8 cellular contexts compared by ENCODE assay signal in the genomic region with DNA sequence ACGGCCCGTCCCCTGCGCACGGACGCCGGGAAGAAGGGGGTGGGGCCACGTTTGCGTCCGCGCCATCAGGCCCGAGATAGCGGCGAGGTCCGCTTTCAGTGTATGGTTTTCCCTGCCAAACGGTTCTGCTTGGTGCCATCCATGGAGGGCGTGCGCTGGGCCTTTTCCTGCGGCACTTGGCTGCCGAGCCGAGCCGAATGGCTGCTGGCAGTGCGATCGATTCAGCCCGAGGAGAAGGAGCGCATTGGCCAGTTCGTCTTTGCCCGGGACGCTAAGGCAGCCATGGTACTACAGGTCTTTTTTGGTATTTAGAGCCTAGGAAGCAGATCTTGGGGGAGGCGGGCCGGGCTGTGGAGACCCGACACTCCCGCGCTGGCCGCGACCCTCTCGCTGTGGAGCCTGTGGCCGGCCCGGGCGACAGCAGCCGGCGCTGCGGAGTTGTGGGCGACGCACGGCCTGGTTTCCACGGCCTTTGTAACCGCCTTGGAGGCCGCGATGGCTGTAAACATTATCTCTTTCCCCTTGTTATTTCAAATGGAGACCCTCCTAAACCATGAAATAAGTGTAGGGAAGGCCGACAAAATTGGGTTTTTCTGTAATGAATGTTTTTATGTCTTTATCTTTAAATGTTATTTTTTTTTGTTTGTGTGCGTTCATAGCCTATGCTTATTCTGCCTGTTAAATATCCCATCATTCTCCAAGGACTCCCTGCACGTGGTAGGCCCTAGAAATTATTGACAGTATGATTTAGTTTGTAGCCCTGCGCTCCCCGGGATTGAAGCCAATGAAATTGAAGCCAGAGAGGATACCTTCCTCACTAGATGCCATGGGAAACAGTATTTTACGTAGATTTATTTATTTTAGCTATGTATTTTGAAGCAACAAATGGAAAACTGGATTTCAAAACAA. TPM values are rescaled to one million over a fixed set of nuclear protein-coding genes. Genes with fewer than 3 reads are reported as not detected.
DNase-seq lines count a peak whose midpoint lies in the region; ATAC-seq and TF ChIP-seq lines count a peak whose summit lies in the region.

A gene with protein sequence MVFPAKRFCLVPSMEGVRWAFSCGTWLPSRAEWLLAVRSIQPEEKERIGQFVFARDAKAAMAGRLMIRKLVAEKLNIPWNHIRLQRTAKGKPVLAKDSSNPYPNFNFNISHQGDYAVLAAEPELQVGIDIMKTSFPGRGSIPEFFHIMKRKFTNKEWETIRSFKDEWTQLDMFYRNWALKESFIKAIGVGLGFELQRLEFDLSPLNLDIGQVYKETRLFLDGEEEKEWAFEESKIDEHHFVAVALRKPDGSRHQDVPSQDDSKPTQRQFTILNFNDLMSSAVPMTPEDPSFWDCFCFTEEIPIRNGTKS (plus strand): TSS at position 54 of the 909 bp plus-strand sequence. CDS start 49 bp downstream, at position 103.

- no peaks in the 10 kb centered on the region for H3K9me3 ChIP-seq in effector memory CD4-positive, alpha-beta T cell (ENCODE audit: control insufficient read depth, low read length)
- H3K9me3 ChIP-seq in lung (ENCODE audit: control insufficient read depth in 2 of 2, insufficient read depth in 1 of 2, low read length in 1 of 2), result no peaks in the 10 kb centered on the region
- H3K9me3 ChIP-seq in suprapubic skin, result no peaks in the 10 kb centered on the region

- H3K36me3 ChIP-seq in effector memory CD4-positive, alpha-beta T cell (ENCODE audit: control insufficient read depth, insufficient read depth, low read length), result peaks cover 11% of the 10 kb centered on the region
- H3K36me3 ChIP-seq in lung (ENCODE audit: control insufficient read depth in 2 of 2, insufficient read depth in 2 of 2, low read length in 2 of 2) (peaks cover 3 to 11% of the 10 kb centered on the region in 2 donors), suprapubic skin (peaks cover 23% of the 10 kb centered on the region)

- TF ChIP-seq EP300 in suprapubic skin (IDR thresholded peaks at IDR 0.05), result no peak

- peak; percentile 20 for DNase-seq in NCI-H2107 treated with DMSO at 0.1 percent for 48 hours (lab: John Stamatoyannopoulos, UW; ENCODE audit: unreplicated experiment)
- DNase-seq in NCI-H2107 (lab: John Stamatoyannopoulos, UW), result no peak
- peak; percentile 16 for DNase-seq in HS-5 (ENCODE audit: low read depth)
- peak; percentile 28 to 58 for DNase-seq in SHP77 (lab: John Stamatoyannopoulos, UW)
- no peak for DNase-seq in effector memory CD4-positive, alpha-beta T cell
- DNase-seq in lung (ENCODE audit: low spot score), result no peak
- DNase-seq in suprapubic skin (ENCODE audit: low spot score in 2 of 2), result no peak

- ATAC-seq in GM21447 (IDR thresholded peaks at IDR 0.05; ENCODE audit: unreplicated experiment) (peak; percentile 20), lung (ENCODE audit: insufficient read depth, low FRiP score) (peak; percentile 23)

- peaks cover 13% of the 10 kb centered on the region for H3K4me1 ChIP-seq in effector memory CD4-positive, alpha-beta T cell (ENCODE audit: control insufficient read depth, insufficient read depth, low read length, poor library complexity, severe bottlenecking)
- H3K4me1 ChIP-seq in lung (ENCODE audit: control insufficient read depth in 2 of 2, insufficient read depth in 2 of 2, low read length in 2 of 2) (peaks cover 0 to 23% of the 10 kb centered on the region in 2 donors), suprapubic skin (peaks cover 49% of the 10 kb centered on the region)

- no peaks in the 10 kb centered on the region for H3K27me3 ChIP-seq in effector memory CD4-positive, alpha-beta T cell (replicated peaks; ENCODE audit: control insufficient read depth, insufficient read depth, low read length, poor library complexity, severe bottlenecking)
- no peaks in the 10 kb centered on the region for H3K27me3 ChIP-seq in lung (ENCODE audit: control insufficient read depth, insufficient read depth)
- H3K27me3 ChIP-seq in suprapubic skin, result no peaks in the 10 kb centered on the region

- TF ChIP-seq CTCF in lung (IDR thresholded peaks at IDR 0.05; ENCODE audit: control extremely low read depth, extremely low read depth) (no peak), suprapubic skin (IDR thresholded peaks at IDR 0.05) (no peak)

- peak within 1 kb of the TSS; percentile 84 for H3K4me3 ChIP-seq in effector memory CD4-positive, alpha-beta T cell (ENCODE audit: insufficient read depth, low read depth, low read length, poor library complexity, severe bottlenecking)
- H3K4me3 ChIP-seq in lung (peak within 1 kb of the TSS; percentile 99), suprapubic skin (peak within 1 kb of the TSS; percentile 75)

- WGBS in lung, 2 donors, result 0 to 1% methylated on average over 53 to 55 of the region's 55 CpGs
- WGBS in suprapubic skin, result under 1% methylated on average over 31 of the region's 55 CpGs

- peak within 1 kb of the TSS; percentile 87 for H3K27ac ChIP-seq in effector memory CD4-positive, alpha-beta T cell (ENCODE audit: insufficient read depth, low read length, poor library complexity, severe bottlenecking)
- H3K27ac ChIP-seq in lung (ENCODE audit: low read depth in 1 of 2, low read length in 1 of 2) (peak within 1 kb of the TSS; percentile 99), suprapubic skin (peak within 1 kb of the TSS; percentile 94)

- TF ChIP-seq POLR2A in suprapubic skin (IDR thresholded peaks at IDR 0.05), result peak in 1 of 2 donors; percentile 45

RNA-seq across cellular contexts. Expression of the gene that starts here (rescaled TPM):
- total RNA-seq in lung (10 to 100 TPM; 23.1 to 57.2 TPM), suprapubic skin (10 to 100 TPM; 33.7 to 45.6 (median 44.6) TPM)
- 10 to 100 TPM; 13.0 to 16.7 TPM for polyA plus RNA-seq in lung

Comparison
In these comparisons a context has a peak if more than half of its experiments do, and no peak if none do; other contexts are left out.
1. DNase-seq: peak in NCI-H2107 treated with DMSO at 0.1 percent for 48 hours (single experiment), HS-5 (single experiment) and SHP77 (2 of 2); none in NCI-H2107 (single experiment), effector memory CD4-positive, alpha-beta T cell (0 of 3), lung (single experiment) and suprapubic skin (0 of 2).
2. Peak in every context shown above with its lines, with median percentiles within 50 percentile points of each other: H3K27ac ChIP-seq and H3K4me3 ChIP-seq.